ENCODE assay signal across 8 cellular contexts in genomic region chr17:55237826-55238196, GRCh38. TPM values are rescaled to one million over a fixed set of nuclear protein-coding genes. Genes with fewer than 3 reads are reported as not detected.
DNase-seq lines count a peak whose midpoint lies in the region; FAIRE-seq and TF ChIP-seq lines count a peak whose summit lies in the region.

No MANE protein-coding gene starts in this region.

- peaks cover 2% of the 10 kb centered on the region for H3K9me3 Mint-ChIP-seq in activated T-cell treated with anti-CD3 and anti-CD28 coated beads, Interleukin-2, amount 50 U/mL, for 24 hours
- no peaks in the 10 kb centered on the region for H3K9me3 Mint-ChIP-seq in activated CD4-positive, alpha-beta memory T cell treated with anti-CD3 and anti-CD28 coated beads, Interleukin-2, amount 10 ng/mL, durations not matched to agents 7 days and 5 days

- WGBS in thymus: 23% methylated on average over 7 of the region's 7 CpGs

- H3K4me3 Mint-ChIP-seq in activated T-cell treated with anti-CD3 and anti-CD28 coated beads, Interleukin-2, amount 50 U/mL, for 24 hours: peak overlapping the region; percentile 31
- peak overlapping the region; percentile 54 for H3K4me3 Mint-ChIP-seq in activated CD4-positive, alpha-beta memory T cell treated with anti-CD3 and anti-CD28 coated beads, Interleukin-2, amount 10 ng/mL, durations not matched to agents 7 days and 5 days

- TF ChIP-seq CTCF in D721Med (IDR thresholded peaks at IDR 0.05; ENCODE audit: insufficient read depth, missing control alignments): no peak

- DNase-seq in activated T-cell treated with anti-CD3 and anti-CD28 coated beads, Interleukin-2, amount 50 U/mL, for 24 hours: no peak
- DNase-seq in activated T-cell treated with anti-CD3 and anti-CD28 coated beads for 4 hours (no peak), inferior parietal cortex (ENCODE audit: extremely low spot score) (peak; percentile 63), LoVo (ENCODE audit: low spot score) (no peak), D721Med (ENCODE audit: insufficient read length, low spot score) (no peak)
- no peak for DNase-seq in activated CD4-positive, alpha-beta memory T cell treated with anti-CD3 and anti-CD28 coated beads, Interleukin-2, amount 10 ng/mL, durations not matched to agents 7 days and 5 days
- no peak for DNase-seq in activated CD4-positive, alpha-beta T cell treated with anti-CD3 and anti-CD28 coated beads for 1 hour

- no peak for FAIRE-seq in D721Med (lab: Jason Lieb, UNC)

- POLR2A ChIA-PET in activated CD4-positive, alpha-beta memory T cell treated with anti-CD3 and anti-CD28 coated beads, Interleukin-2, amount 10 ng/mL, durations not matched to agents 7 days and 5 days (lab: Charles Lee): interaction anchor here (0.6 to 2.8 kb wide), 7 partner anchors 12 to 269 kb away, joined by 3 to 25 read pairs (median 6); partner anchors contain the start of genes HLF, MMD and STXBP4

- no peaks in the 10 kb centered on the region for H3K36me3 Mint-ChIP-seq in activated T-cell treated with anti-CD3 and anti-CD28 coated beads, Interleukin-2, amount 50 U/mL, for 24 hours (ENCODE audit: low read depth)
- no peaks in the 10 kb centered on the region for H3K36me3 Mint-ChIP-seq in activated CD4-positive, alpha-beta memory T cell treated with anti-CD3 and anti-CD28 coated beads, Interleukin-2, amount 10 ng/mL, durations not matched to agents 7 days and 5 days (ENCODE audit: low read depth)

- H3K27me3 Mint-ChIP-seq in activated T-cell treated with anti-CD3 and anti-CD28 coated beads, Interleukin-2, amount 50 U/mL, for 24 hours: peaks cover 25% of the 10 kb centered on the region
- peaks cover 19% of the 10 kb centered on the region for H3K27me3 Mint-ChIP-seq in activated CD4-positive, alpha-beta memory T cell treated with anti-CD3 and anti-CD28 coated beads, Interleukin-2, amount 10 ng/mL, durations not matched to agents 7 days and 5 days

- H3K27ac Mint-ChIP-seq in activated T-cell treated with anti-CD3 and anti-CD28 coated beads, Interleukin-2, amount 50 U/mL, for 24 hours: peak overlapping the region; percentile 39
- no peak overlapping the region for H3K27ac Mint-ChIP-seq in activated CD4-positive, alpha-beta memory T cell treated with anti-CD3 and anti-CD28 coated beads, Interleukin-2, amount 10 ng/mL, durations not matched to agents 7 days and 5 days

- peak overlapping the region; percentile 59 for H3K4me3 ChIP-seq in thymus (ENCODE audit: low read length)

- peaks cover 18% of the 10 kb centered on the region for H3K4me1 Mint-ChIP-seq in activated T-cell treated with anti-CD3 and anti-CD28 coated beads, Interleukin-2, amount 50 U/mL, for 24 hours (ENCODE audit: low read depth)
- peaks cover 19% of the 10 kb centered on the region for H3K4me1 Mint-ChIP-seq in activated CD4-positive, alpha-beta memory T cell treated with anti-CD3 and anti-CD28 coated beads, Interleukin-2, amount 10 ng/mL, durations not matched to agents 7 days and 5 days

- H3K4me1 ChIP-seq in thymus (ENCODE audit: control insufficient read depth, insufficient read depth, low read length): peaks cover 9% of the 10 kb centered on the region

- no peaks in the 10 kb centered on the region for H3K9me3 ChIP-seq in thymus (ENCODE audit: control insufficient read depth)

- no peaks in the 10 kb centered on the region for H3K36me3 ChIP-seq in thymus (ENCODE audit: control insufficient read depth, insufficient read depth)

- no peaks in the 10 kb centered on the region for H3K27me3 ChIP-seq in thymus (ENCODE audit: control insufficient read depth, insufficient read depth)

- CTCF ChIA-PET in activated CD4-positive, alpha-beta memory T cell treated with anti-CD3 and anti-CD28 coated beads, Interleukin-2, amount 10 ng/mL, durations not matched to agents 7 days and 5 days (lab: Charles Lee): interaction anchor here (0.9 to 2.7 kb wide), 11 partner anchors 12 to 245 kb away, joined by 3 to 14 read pairs (median 4); partner anchors contain the start of gene HLF

- H3K27ac ChIP-seq in thymus (ENCODE audit: low read depth): peak overlapping the region; percentile 44

RNA-seq across cellular contexts. Expression of gene HLF, which starts 26.9 kb away (rescaled TPM):
- 1 to 10 TPM; 2.8 to 3.3 TPM for total RNA-seq in activated CD4-positive, alpha-beta memory T cell treated with anti-CD3 and anti-CD28 coated beads, Interleukin-2, amount 10 ng/mL, durations not matched to agents 7 days and 5 days
- polyA plus RNA-seq in thymus: 1.8 TPM
